Comparison of ENCODE assay signal across 12 cellular contexts in the genomic region with DNA sequence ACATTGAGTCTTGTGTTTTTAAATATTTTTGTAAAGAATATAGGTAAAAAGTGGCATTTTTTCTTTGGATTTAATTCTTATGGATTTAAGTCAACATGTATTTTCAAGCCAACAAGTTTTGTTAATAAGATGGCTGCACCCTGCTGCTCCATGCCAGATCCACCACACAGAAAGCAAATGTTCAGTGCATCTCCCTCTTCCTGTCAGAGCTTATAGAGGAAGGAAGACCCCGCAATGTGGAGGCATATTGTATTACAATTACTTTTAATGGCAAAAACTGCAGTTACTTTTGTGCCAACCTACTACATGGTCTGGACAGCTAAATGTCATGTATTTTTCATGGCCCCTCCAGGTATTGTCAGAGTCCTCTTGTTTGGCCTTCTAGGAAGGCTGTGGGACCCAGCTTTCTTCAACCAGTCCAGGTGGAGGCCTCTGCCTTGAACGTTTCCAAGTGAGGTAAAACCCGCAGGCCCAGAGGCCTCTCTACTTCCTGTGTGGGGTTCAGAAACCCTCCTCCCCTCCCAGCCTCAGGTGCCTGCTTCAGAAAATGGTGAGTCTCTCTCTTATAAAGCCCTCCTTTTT. TPM values are rescaled to one million over a fixed set of nuclear protein-coding genes. Genes with fewer than 3 reads are reported as not detected.
A peak's percentile ranks its signal among the peaks of the same experiment; 100 is the strongest.
DNase-seq lines count a peak whose midpoint lies in the region.
"Had no signal": no experiment of that assay in that cellular context is flagged by ENCODE, and none has a peak within 500 bp of the region (broad histone marks: within the 10 kb centered on the region; RNA-seq: fewer than 3 reads in every experiment).

Gene CD3E (plus strand): TSS at position 504 of the 582 bp plus-strand sequence. CDS start 223 bp downstream, outside the sequence.

- H3K4me3 ChIP-seq in MG63, result no peak within 1 kb of the TSS
- H3K4me3 ChIP-seq: lung had no signal

- H3K27me3 ChIP-seq in MG63, result peaks cover 15% of the 10 kb centered on the region; the same call in 1 of the 2 replicates
- H3K27me3 ChIP-seq: ascending aorta had no signal

- no peaks in the 10 kb centered on the region for H3K9me3 ChIP-seq in MG63
- H3K9me3 ChIP-seq: ascending aorta had no signal

- H3K36me3 ChIP-seq in MG63, result no peaks in the 10 kb centered on the region
- H3K36me3 ChIP-seq: ascending aorta had no signal

- DNase-seq in Kasumi-1 (lab: John Stamatoyannopoulos, UW), result peak; percentile 60 to 79
- DNase-seq in activated CD8-positive, alpha-beta memory T cell treated with anti-CD3 and anti-CD28 coated beads for 24 hours, result peak; percentile 87
- peak; percentile 37 for DNase-seq in effector CD8-positive, alpha-beta T cell (lab: John Stamatoyannopoulos, UW)
- peak; percentile 50 for DNase-seq in stimulated activated CD8-positive, alpha-beta memory T cell treated with anti-CD3 and anti-CD28 coated beads, Interleukin-12 subunit alpha, Interleukin-12 subunit beta, amount 100 ng/mL, for 1 hour (ENCODE audit: low read depth)
- DNase-seq in NAMALWA (ENCODE audit: low spot score), result no peak
- no peak for DNase-seq in A172 (ENCODE audit: low spot score)
- DNase-seq in MG63, result no peak
- DNase-seq in GM19240 (ENCODE audit: insufficient read length, low spot score), result no peak

RNA-seq across cellular contexts. Expression of gene CD3E, which starts in this region (rescaled TPM):
- not detected in 2 replicates for total RNA-seq in A172 (2014; rRNA removed; shearing (Covaris generic))
- total RNA-seq in MG63 (2014; rRNA removed; shearing (Covaris generic); ENCODE audit: low replicate concordance), result not detected in 2 replicates
- total RNA-seq: ascending aorta, MCF 10A, skeletal muscle tissue had no signal

Comparison
In these comparisons a context has a peak if more than half of its experiments do, and no peak if none do; other contexts are left out.
1. DNase-seq: peak in Kasumi-1 (2 of 2), activated CD8-positive, alpha-beta memory T cell treated with anti-CD3 and anti-CD28 coated beads for 24 hours (single experiment), effector CD8-positive, alpha-beta T cell (single experiment) and stimulated activated CD8-positive, alpha-beta memory T cell treated with anti-CD3 and anti-CD28 coated beads, Interleukin-12 subunit alpha, Interleukin-12 subunit beta, amount 100 ng/mL, for 1 hour (single experiment); none in NAMALWA (single experiment), A172 (single experiment), MG63 (single experiment) and GM19240 (single experiment).